Comparison of ENCODE assay signal across 27 cellular contexts in the genomic region with DNA sequence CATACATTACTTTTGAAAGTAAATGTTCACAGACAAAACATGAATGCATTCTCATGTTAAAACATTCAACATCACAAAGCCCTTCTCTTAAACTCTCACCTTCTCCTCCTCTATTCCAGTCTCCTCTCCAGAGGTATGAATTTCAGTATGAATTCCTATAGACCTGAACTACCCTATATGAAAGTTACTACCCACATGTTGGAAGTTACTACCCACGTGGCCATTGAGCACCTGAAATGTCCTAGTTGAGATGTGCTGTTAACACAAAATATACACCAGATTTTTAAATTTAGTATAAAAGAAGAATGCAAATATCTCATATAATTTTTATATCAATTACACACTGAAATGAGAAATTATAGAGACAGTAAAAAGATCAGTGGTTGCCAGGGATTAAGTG.
"Had no signal": no experiment of that assay in that cellular context is flagged by ENCODE, and none has a peak within 500 bp of the region (broad histone marks: within the 10 kb centered on the region; RNA-seq: fewer than 3 reads in every experiment).

No MANE protein-coding gene starts in this region.

- H3K36me3 ChIP-seq: stomach, suprapubic skin, thoracic aorta, thyroid gland, tibial artery, tibial nerve, transverse colon, upper lobe of left lung, upper lobe of right lung, uterus, vagina had no signal

- DNase-seq: stimulated activated CD4-positive, alpha-beta T cell treated with anti-CD3 and anti-CD28 coated beads, Interleukin-2, amount 100 ng/mL, for 48 hours; stimulated activated CD4-positive, alpha-beta T cell treated with anti-CD3 and anti-CD28 coated beads, Interleukin-4, amount 100 ng/mL, for 1 hour; stimulated activated CD4-positive, alpha-beta T cell treated with anti-CD3 and anti-CD28 coated beads, Interleukin-4, amount 100 ng/mL, for 24 hours; stimulated activated CD4-positive, alpha-beta T cell treated with anti-CD3 and anti-CD28 coated beads, Interleukin-4, amount 100 ng/mL, for 4 hours; stimulated activated CD8-positive, alpha-beta memory T cell treated with anti-CD3 and anti-CD28 coated beads, Interleukin-4, amount 100 ng/mL, for 48 hours; stimulated activated naive B cell treated with anti-CD40 and anti-IgM and Interleukin-4, amounts not matched to agents 10 μg/mL and 1 μg/mL and 100 μg/mL, for 72 hours; stimulated activated naive CD4-positive, alpha-beta T cell; stimulated activated naive CD4-positive, alpha-beta T cell treated with Interleukin-2 at 50 U/mL for 16 hours; stimulated activated naive CD8-positive, alpha-beta T cell treated with anti-CD3 and anti-CD28 coated beads, Interleukin-15, amount 100 ng/mL, for 72 hours; stimulated activated naive CD8-positive, alpha-beta T cell treated with anti-CD3 and anti-CD28 coated beads, Interleukin-15, Interleukin-2, amounts not matched to agents 100 U/mL and 50 U/mL, for 24 hours; stomach; substantia nigra; testis; thyroid gland; tibial artery; transverse colon; trophoblast cell; upper lobe of left lung; upper lobe of right lung; uterus had no signal

- H3K27ac ChIP-seq: stomach, suprapubic skin, testis, thoracic aorta, thyroid gland, tibial artery, tibial nerve, transverse colon, upper lobe of left lung, upper lobe of right lung, uterus, vagina had no signal

- FAIRE-seq: urothelium cell line had no signal

- ATAC-seq: stimulated activated effector memory CD8-positive, alpha-beta T cell treated with anti-CD3 and anti-CD28 coated beads, Interleukin-12 subunit alpha, Interleukin-12 subunit beta, amount 100 ng/mL, for 72 hours; stimulated activated memory B cell treated with anti-CD40 and anti-IgM and Interleukin-4, amounts not matched to agents 10 μg/mL and 1 μg/mL and 100 μg/mL, for 72 hours; stimulated activated naive B cell treated with anti-CD40 and anti-IgM and Interleukin-4, amounts not matched to agents 10 μg/mL and 1 μg/mL and 100 μg/mL, for 72 hours; stimulated activated naive CD8-positive, alpha-beta T cell treated with anti-CD3 and anti-CD28 coated beads, Interleukin-15, amount 100 ng/mL, for 72 hours; stimulated activated naive CD8-positive, alpha-beta T cell treated with anti-CD3 and anti-CD28 coated beads, Interleukin-15, Interleukin-2, amounts not matched to agents 100 U/mL and 50 U/mL, for 24 hours; upper lobe of right lung had no signal

- H3K9me3 ChIP-seq: stomach, suprapubic skin, testis, thoracic aorta, thyroid gland, tibial artery, tibial nerve, transverse colon, upper lobe of left lung, upper lobe of right lung, uterus, vagina had no signal

- H3K4me3 ChIP-seq: stomach, suprapubic skin, testis, thoracic aorta, thyroid gland, tibial artery, tibial nerve, transverse colon, upper lobe of left lung, upper lobe of right lung, uterus, vagina had no signal

- H3K27me3 ChIP-seq: stomach, suprapubic skin, testis, thyroid gland, tibial nerve, transverse colon, upper lobe of left lung, upper lobe of right lung, uterus, vagina had no signal

- H3K4me1 ChIP-seq: stomach, suprapubic skin, testis, thyroid gland, tibial artery, tibial nerve, transverse colon, upper lobe of left lung, upper lobe of right lung, uterus, vagina had no signal
